1 cellular context compared by ENCODE assay signal in genomic region chr17:14302421-14303099, GRCh38.
A peak's percentile ranks its signal among the peaks of the same experiment; 100 is the strongest.
TF ChIP-seq lines count a peak whose summit lies in the region.

No MANE protein-coding gene starts in this region.

TF ChIP-seq in K562, 482 proteins besides CTCF, POLR2A, EP300 and RAD21 (continued from another document):
- TF ChIP-seq CREB3L1 (IDR thresholded peaks at IDR 0.05; ENCODE audit: borderline replicate concordance, low read depth) (no peak), ZNF551 (CRISPR knock-in tag; IDR thresholded peaks at IDR 0.05) (no peak), ZNF12 (CRISPR knock-in tag; IDR thresholded peaks at IDR 0.05) (no peak), ELF4 (CRISPR knock-in tag; IDR thresholded peaks at IDR 0.05) (no peak), SMARCE1 (IDR thresholded peaks at IDR 0.05) (no peak), SIN3A (IDR thresholded peaks at IDR 0.05; ENCODE audit: borderline replicate concordance in 2 of 2, control insufficient read depth in 1 of 2, low read depth in 2 of 2, low read length in 2 of 2) (peak in 1 of 2 experiments; percentile 36; a peak in 1 of 4 replicates), LEF1 (IDR thresholded peaks at IDR 0.05) (no peak), E2F6 (IDR thresholded peaks at IDR 0.05; ENCODE audit: borderline replicate concordance in 1 of 2, extremely low read depth in 1 of 2, insufficient read depth in 1 of 2, insufficient read length in 1 of 2, low read depth in 1 of 2, low read length in 1 of 2, poor library complexity in 1 of 2, severe bottlenecking in 1 of 2) (peak; percentile 17 to 81), GMEB1 (CRISPR knock-in tag; IDR thresholded peaks at IDR 0.05) (no peak), SMC3 (conservative IDR thresholded peaks at IDR 0.05; ENCODE audit: insufficient read depth, low read depth, low read length) (peak; percentile 58; the same call in 1 of the 2 replicates), RHOXF2B (CRISPR knock-in tag; conservative IDR thresholded peaks at IDR 0.05) (no peak), HBP1 (CRISPR knock-in tag; IDR thresholded peaks at IDR 0.05) (no peak), SIN3B (IDR thresholded peaks at IDR 0.05; ENCODE audit: low read depth) (no peak)
